ENCODE assay signal across 9 cellular contexts in genomic region chr2:239253264-239253663, GRCh38.
A peak's percentile ranks its signal among the peaks of the same experiment; 100 is the strongest.
DNase-seq lines count a peak whose midpoint lies in the region; ATAC-seq and TF ChIP-seq lines count a peak whose summit lies in the region.
"Had no signal": no experiment of that assay in that cellular context is flagged by ENCODE, and none has a peak within 500 bp of the region (broad histone marks: within the 10 kb centered on the region; RNA-seq: fewer than 3 reads in every experiment).

No MANE protein-coding gene starts in this region.

- H3K4me3 ChIP-seq in DOHH2 (ENCODE audit: low read length) (no peak overlapping the region), NB4 (ENCODE audit: low read depth, low read length) (peak overlapping the region; percentile 29), lower lobe of right lung (no peak overlapping the region)
- H3K4me3 ChIP-seq: right lobe of liver had no signal

- peak overlapping the region; percentile 36 for H3K4me2 ChIP-seq in DOHH2 (ENCODE audit: low read length)

- peaks cover 36% of the 10 kb centered on the region for H4K20me1 ChIP-seq in DOHH2 (ENCODE audit: control insufficient read depth, insufficient read depth, low read depth, low read length)

- H3K27ac ChIP-seq in DOHH2 (ENCODE audit: low read depth, low read length) = no peak overlapping the region
- H3K27ac ChIP-seq in lower lobe of right lung = peak overlapping the region; percentile 39
- H3K27ac ChIP-seq: right lobe of liver had no signal

- no peaks in the 10 kb centered on the region for H3K9me3 ChIP-seq in DOHH2 (ENCODE audit: control insufficient read depth, insufficient read depth, low read length)
- no peaks in the 10 kb centered on the region for H3K9me3 ChIP-seq in lower lobe of right lung
- H3K9me3 ChIP-seq: right lobe of liver had no signal

- H3K4me1 ChIP-seq in DOHH2 (ENCODE audit: control insufficient read depth, low read length) (peaks cover 37% of the 10 kb centered on the region), lower lobe of right lung (peaks cover 55% of the 10 kb centered on the region)
- H3K4me1 ChIP-seq: right lobe of liver had no signal

- DNase-seq in NB4 (ENCODE audit: low read depth) (peak; percentile 78), lower lobe of right lung (no peak), C1 segment of cervical spinal cord (lab: John Stamatoyannopoulos, UW) (no peak), NCI-H524 treated with DMSO at 0.1 percent for 48 hours (lab: John Stamatoyannopoulos, UW) (no peak), left lobe of liver (ENCODE audit: low spot score) (no peak)
- DNase-seq in stimulated activated CD4-positive, alpha-beta T cell treated with anti-CD3 and anti-CD28 coated beads, Interleukin-4, amount 100 ng/mL, for 1 hour = no peak

- H3K9me2 ChIP-seq in DOHH2 (replicated peaks; ENCODE audit: control insufficient read depth, low read length) = no peaks in the 10 kb centered on the region

- no peaks in the 10 kb centered on the region for H3K79me2 ChIP-seq in DOHH2 (ENCODE audit: control insufficient read depth, low read length)

- H3K36me3 ChIP-seq in DOHH2 (ENCODE audit: control insufficient read depth, low read length) (no peaks in the 10 kb centered on the region), lower lobe of right lung (no peaks in the 10 kb centered on the region)
- H3K36me3 ChIP-seq: right lobe of liver had no signal

- intact Hi-C loops in lower lobe of right lung (cut with DNase I) = no loop called here

- H3K27me3 ChIP-seq in DOHH2 (ENCODE audit: control insufficient read depth, low read length) (peaks cover 56% of the 10 kb centered on the region), lower lobe of right lung (ENCODE audit: low read depth) (no peaks in the 10 kb centered on the region)
- H3K27me3 ChIP-seq: right lobe of liver had no signal

- ATAC-seq in GM21423 (IDR thresholded peaks at IDR 0.05; ENCODE audit: unreplicated experiment) (peak; percentile 84), lower lobe of right lung (peak; percentile 3 to 28), left lobe of liver (no peak)

- TF ChIP-seq CTCF in DOHH2 (IDR thresholded peaks at IDR 0.05; ENCODE audit: low read depth, low read length, poor library complexity, severe bottlenecking) = no peak
- TF ChIP-seq CTCF in NB4 (IDR thresholded peaks at IDR 0.05; ENCODE audit: low read depth, low read length) = no peak
- no peak for TF ChIP-seq CTCF in lower lobe of right lung (IDR thresholded peaks at IDR 0.05)

- no peak for TF ChIP-seq POLR2A in NB4 (IDR thresholded peaks at IDR 0.05; ENCODE audit: extremely low read depth, insufficient read length)

- peaks cover 6% of the 10 kb centered on the region for H3F3A ChIP-seq in DOHH2 (ENCODE audit: control insufficient read depth, insufficient read depth)
